1 cellular context compared by ENCODE assay signal in genomic region chr15:68334661-68335124, GRCh38.
TF ChIP-seq lines count a peak whose summit lies in the region.

No MANE protein-coding gene starts in this region.

TF ChIP-seq in WTC11, 78 proteins besides CTCF, POLR2A, EP300 and RAD21 (continued from another document):
- no peak for TF ChIP-seq ATF6 (CRISPR knock-in tag; IDR thresholded peaks at IDR 0.05)
